Comparison of ENCODE assay signal across 9 cellular contexts in genomic region chr10:115117301-115117700, GRCh38. TPM values are rescaled to one million over a fixed set of nuclear protein-coding genes. Genes with fewer than 3 reads are reported as not detected.
"Had no signal": no experiment of that assay in that cellular context is flagged by ENCODE, and none has a peak within 500 bp of the region (broad histone marks: within the 10 kb centered on the region; RNA-seq: fewer than 3 reads in every experiment).

No MANE protein-coding gene starts in this region.

- ATAC-seq: HCT116, HepG2 had no signal

- H3K9ac ChIP-seq: GM23248 had no signal

- DNase-seq: GM23248, GOT3, H7, HFFc6, KBM-7 had no signal

- H3K4me1 ChIP-seq: HAP-1 had no signal

- H2AFZ ChIP-seq: GM23248 had no signal

- H3K4me3 ChIP-seq: GM23248, HAP-1 had no signal

- H3K36me3 ChIP-seq: HAP-1 had no signal

- H3K9me3 ChIP-seq: HAP-1 had no signal

- H3K27ac ChIP-seq: GM23248, HL-60 had no signal

RNA-seq across cellular contexts. Expression of gene ATRNL1, which starts 24.1 kb away (rescaled TPM):
- total RNA-seq: GM23248 had no signal
- polyA plus RNA-seq: GM23248, HepG2 had no signal
